In genomic region chr20:35284992-35285805, GRCh38 we compare ENCODE assay signal across 8 cellular contexts. TPM values are rescaled to one million over a fixed set of nuclear protein-coding genes. Genes with fewer than 3 reads are reported as not detected.
DNase-seq lines count a peak whose midpoint lies in the region; ATAC-seq, FAIRE-seq and TF ChIP-seq lines count a peak whose summit lies in the region.

No MANE protein-coding gene starts in this region.

- POLR2A ChIA-PET in AG04450 (lab: Yijun Ruan, JAX), result interaction anchor here (0.6 to 1.7 kb wide), 9 partner anchors 8 to 169 kb away, joined by 3 to 13 read pairs (median 5); partner anchors contain the start of genes EDEM2 and GDF5

- no peak for TF ChIP-seq CTCF in AG04450 (IDR thresholded peaks at IDR 0.05; ENCODE audit: low read depth, low read length)
- no peak for TF ChIP-seq CTCF in cardiac fibroblast (IDR thresholded peaks at IDR 0.05; ENCODE audit: low read depth, low read length)
- no peak for TF ChIP-seq CTCF in mucosa of descending colon (IDR thresholded peaks at IDR 0.05)

- H3K9me3 ChIP-seq in AG04450 (ENCODE audit: control insufficient read depth, insufficient read depth, low read length), result peaks cover 5% of the 10 kb centered on the region; the same call in 1 of the 2 replicates
- no peaks in the 10 kb centered on the region for H3K9me3 ChIP-seq in HUES6 (ENCODE audit: control insufficient read depth, insufficient read depth, low read depth, low read length)
- no peaks in the 10 kb centered on the region for H3K9me3 ChIP-seq in mucosa of descending colon

- H3K36me3 ChIP-seq in HUES6 (ENCODE audit: control insufficient read depth, insufficient read depth, low read length) (peaks cover 24% of the 10 kb centered on the region), mucosa of descending colon (ENCODE audit: low read depth) (no peaks in the 10 kb centered on the region)

- intact Hi-C loops in mucosa of descending colon (cut with DNase I, micrococcal nuclease), result no loop called here

- no peak for TF ChIP-seq POLR2A in H54 (IDR thresholded peaks at IDR 0.05; ENCODE audit: low read depth, low read length)

- peak overlapping the region; percentile 75 for H3K27ac ChIP-seq in AG04450 (ENCODE audit: low read depth, low read length)
- H3K27ac ChIP-seq in HUES6 (ENCODE audit: low read depth, low read length), result peak overlapping the region; percentile 80; the same call in 1 of the 2 replicates

- H3K27me3 ChIP-seq in AG04450 (ENCODE audit: control insufficient read depth, insufficient read depth, low read length), result no peaks in the 10 kb centered on the region
- H3K27me3 ChIP-seq in HUES6 (ENCODE audit: control insufficient read depth, insufficient read depth, low read length), result peaks cover 4% of the 10 kb centered on the region; the same call in 1 of the 2 replicates

- H3K9ac ChIP-seq in HUES6 (ENCODE audit: low read length), result peak overlapping the region; percentile 97

- CTCF ChIA-PET in AG04450 (lab: Charles Lee), result interaction anchor here (0.6 to 1.5 kb wide), 4 partner anchors 16 to 163 kb away, joined by 3 to 4 read pairs (median 4); no protein-coding TSS in a partner anchor

- H3K4me3 ChIP-seq in AG04450 (ENCODE audit: low read depth, low read length) (peak overlapping the region; percentile 95), HUES6 (ENCODE audit: low read depth, low read length) (peak overlapping the region; percentile 89), cardiac fibroblast (replicated peaks in 1 of 2; ENCODE audit: low read depth in 2 of 2, low read length in 2 of 2) (peak overlapping the region; percentile 81 to 88), mucosa of descending colon (peak overlapping the region; percentile 47)

- DNase-seq in AG04450 (ENCODE audit: low read depth, low spot score) (no peak), cardiac fibroblast (ENCODE audit: low read depth in 2 of 2) (no peak), mucosa of descending colon (peak in 1 of 3 donors; percentile 53), H54 (ENCODE audit: insufficient read length, low spot score) (no peak), DMS79 (lab: John Stamatoyannopoulos, UW) (no peak), NCI-H1048 (lab: John Stamatoyannopoulos, UW) (no peak)
- no peak for DNase-seq in activated CD4-positive, CD25-positive, alpha-beta regulatory T cell (lab: John Stamatoyannopoulos, UW)

- ATAC-seq in mucosa of descending colon, result peak; percentile 31

- FAIRE-seq in H54 (lab: Jason Lieb, UNC), result no peak

- H3K4me1 ChIP-seq in HUES6 (ENCODE audit: control insufficient read depth, insufficient read depth, low read length) (peaks cover 3% of the 10 kb centered on the region), mucosa of descending colon (ENCODE audit: low read depth) (peaks cover 27% of the 10 kb centered on the region)

RNA-seq across cellular contexts. Expression of gene EIF6, which starts 0.6 kb away (rescaled TPM):
- polyA plus RNA-seq in AG04450 (2011; rRNA removed), result 133 and 157 TPM in 2 replicates
- polyA minus RNA-seq in AG04450 (2011; rRNA and poly(A)+ RNA removed), result 111 and 146 TPM in 2 replicates
- total RNA-seq in mucosa of descending colon, result 100 to 1,000 TPM; 105 to 206 (median 182) TPM

RNA-seq across cellular contexts. Expression of gene FAM83C, which starts 7.0 kb away (rescaled TPM):
- not detected in 2 replicates for polyA plus RNA-seq in AG04450 (2011; rRNA removed)
- polyA minus RNA-seq in AG04450 (2011; rRNA and poly(A)+ RNA removed), result not detected in 2 replicates
- under 1 TPM in 2 of 3 donors, not detected in 1; 0.13 to 0.41 TPM for total RNA-seq in mucosa of descending colon

RNA-seq across cellular contexts. Expression of gene MMP24OS, which starts 7.3 kb away (rescaled TPM):
- polyA plus RNA-seq in AG04450 (2011; rRNA removed), result 35.3 and 44.9 TPM in 2 replicates
- 30.3 and 34.6 TPM in 2 replicates for polyA minus RNA-seq in AG04450 (2011; rRNA and poly(A)+ RNA removed)
- 100 to 1,000 TPM in 2 of 3 donors, 10 to 100 TPM in 1; 90.9 to 156 (median 124) TPM for total RNA-seq in mucosa of descending colon

RNA-seq across cellular contexts. Expression of gene MMP24, which starts 58.7 kb away (rescaled TPM):
- 0.40 and 0.45 TPM in 2 replicates for polyA plus RNA-seq in AG04450 (2011; rRNA removed)
- polyA minus RNA-seq in AG04450 (2011; rRNA and poly(A)+ RNA removed), result 0.32 and 0.35 TPM in 2 replicates
- total RNA-seq in mucosa of descending colon, result under 1 TPM; 0.24 to 0.70 (median 0.58) TPM
